Comparison of ENCODE assay signal across 8 cellular contexts in the genomic region with DNA sequence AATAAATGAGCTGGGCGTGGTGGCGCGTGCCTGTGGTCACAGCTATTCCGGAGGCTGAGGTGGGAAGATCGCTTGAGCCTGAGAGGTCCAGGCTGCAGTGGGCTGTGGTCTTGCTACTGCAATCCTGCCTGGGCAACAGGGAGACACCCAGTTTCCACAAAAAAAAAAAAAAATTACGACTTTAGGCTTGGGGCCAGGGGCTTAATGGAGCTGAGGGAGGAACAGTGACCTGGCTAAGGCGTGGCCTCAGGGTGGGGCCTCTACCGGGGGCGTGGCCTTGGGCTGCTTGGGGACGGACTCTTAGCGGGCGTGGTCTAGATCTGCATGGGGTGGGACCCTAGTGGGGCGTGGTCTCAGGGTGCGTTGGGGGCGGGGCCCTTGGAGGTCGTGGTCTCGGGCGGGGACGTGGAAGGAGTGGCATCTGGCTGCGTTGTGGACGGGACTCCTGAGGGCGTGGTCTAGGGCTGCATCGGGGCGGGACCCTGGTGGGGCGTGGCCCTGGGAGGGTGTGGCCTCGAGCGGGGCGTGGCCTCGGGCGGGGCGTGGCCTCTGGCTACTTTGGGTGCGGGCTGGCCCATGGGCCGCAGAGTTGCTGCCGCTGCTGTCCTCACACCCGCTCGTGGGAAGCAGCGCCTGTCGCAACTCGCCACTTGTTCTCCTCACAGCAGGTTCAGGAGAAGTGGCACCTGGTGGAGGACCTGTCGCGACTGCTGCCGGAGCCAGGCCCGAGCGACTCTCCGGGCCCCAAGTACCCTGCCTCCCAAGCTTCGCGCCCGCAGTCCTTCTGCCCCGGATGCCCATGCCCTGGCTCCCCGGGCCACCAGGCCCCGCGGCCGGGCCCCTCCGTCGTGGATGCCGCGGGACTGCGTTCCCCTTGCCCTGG.
DNase-seq lines count a peak whose midpoint lies in the region; ATAC-seq lines count a peak whose summit lies in the region.

No MANE protein-coding gene starts in this region.

- no peaks in the 10 kb centered on the region for H3K27me3 Mint-ChIP-seq in activated naive CD8-positive, alpha-beta T cell

- peak; percentile 82 for ATAC-seq in GM18502 (IDR thresholded peaks at IDR 0.05; ENCODE audit: poor library complexity, unreplicated experiment)
- peak; percentile 80 for ATAC-seq in HG02759 (IDR thresholded peaks at IDR 0.05; ENCODE audit: unreplicated experiment)

- no peaks in the 10 kb centered on the region for H3K9me3 Mint-ChIP-seq in activated naive CD8-positive, alpha-beta T cell (ENCODE audit: low read depth)

- H3K36me3 Mint-ChIP-seq in activated naive CD8-positive, alpha-beta T cell = peaks cover 7% of the 10 kb centered on the region

- H3K27ac Mint-ChIP-seq in activated naive CD8-positive, alpha-beta T cell = peak overlapping the region; percentile 77

- DNase-seq in NCI-H1092 treated with DMSO at 0.1 percent for 48 hours (lab: John Stamatoyannopoulos, UW) (peak; percentile 20), SW480 (ENCODE audit: low spot score) (peak; percentile 97), iPS DF 19.7 (ENCODE audit: low read depth, low spot score) (peak; percentile 67), hepatic stellate cell (ENCODE audit: low spot score) (no peak)
- DNase-seq in stimulated activated CD4-positive, alpha-beta T cell treated with anti-CD3 and anti-CD28 coated beads, Interleukin-1b, Interleukin-23, amount 100 ng/mL, for 1 hour (ENCODE audit: low read depth in 2 of 2) = peak; percentile 83 to 86

- H3K4me3 Mint-ChIP-seq in activated naive CD8-positive, alpha-beta T cell = peak overlapping the region; percentile 54

- H3K4me1 Mint-ChIP-seq in activated naive CD8-positive, alpha-beta T cell (ENCODE audit: low read depth) = peaks cover 64% of the 10 kb centered on the region
